ENCODE assay signal across 1 cellular context in genomic region chr1:245008761-245009160, GRCh38.
TF ChIP-seq lines count a peak whose summit lies in the region.

No MANE protein-coding gene starts in this region.

TF ChIP-seq in K562, 482 proteins besides CTCF, POLR2A, EP300 and RAD21 (continued from another document):
- TF ChIP-seq TSHZ1 (CRISPR knock-in tag; IDR thresholded peaks at IDR 0.05): no peak
- no peak for TF ChIP-seq PHTF2 (CRISPR knock-in tag; IDR thresholded peaks at IDR 0.05)
- no peak for TF ChIP-seq TEAD2 (tag; IDR thresholded peaks at IDR 0.05)
- no peak for TF ChIP-seq HMBOX1 (IDR thresholded peaks at IDR 0.05)
- no peak for TF ChIP-seq SAFB2 (IDR thresholded peaks at IDR 0.05; ENCODE audit: borderline replicate concordance, low read depth, low read length, severe bottlenecking)
- peak; percentile 32; the same call in 1 of the 2 replicates for TF ChIP-seq ZNF384 (IDR thresholded peaks at IDR 0.05; ENCODE audit: low read depth, low read length)
- no peak for TF ChIP-seq ZNF699 (CRISPR knock-in tag; IDR thresholded peaks at IDR 0.05; ENCODE audit: insufficient replicate concordance)
- TF ChIP-seq NCOA4 (IDR thresholded peaks at IDR 0.05; ENCODE audit: partially characterized antibody): no peak
- TF ChIP-seq ZHX1 (conservative IDR thresholded peaks at IDR 0.05; ENCODE audit: low read length): no peak
- TF ChIP-seq SMAD1 (IDR thresholded peaks at IDR 0.05; ENCODE audit: low read depth, low read length, partially characterized antibody): no peak
- TF ChIP-seq PHB2 (IDR thresholded peaks at IDR 0.05; ENCODE audit: low read depth): no peak
- no peak for TF ChIP-seq PRDM10 (IDR thresholded peaks at IDR 0.05; ENCODE audit: partially characterized antibody)
- TF ChIP-seq NFE2 (IDR thresholded peaks at IDR 0.05; ENCODE audit: low read depth): 0 out of 2 replicates have a peak, but pooled peaks have one; percentile 25
- TF ChIP-seq MTA3 (IDR thresholded peaks at IDR 0.05; ENCODE audit: borderline replicate concordance): no peak
- no peak for TF ChIP-seq NUFIP1 (IDR thresholded peaks at IDR 0.05; ENCODE audit: partially characterized antibody)
- TF ChIP-seq ZNF830 (CRISPR knock-in tag; IDR thresholded peaks at IDR 0.05): no peak
- no peak for TF ChIP-seq ZNF589 (CRISPR knock-in tag; IDR thresholded peaks at IDR 0.05; ENCODE audit: low read depth)
- TF ChIP-seq CC2D1A (IDR thresholded peaks at IDR 0.05): no peak
- no peak for TF ChIP-seq CAMTA2 (CRISPR knock-in tag; conservative IDR thresholded peaks at IDR 0.05)
- no peak for TF ChIP-seq ZNF133 (CRISPR knock-in tag; IDR thresholded peaks at IDR 0.05)
- TF ChIP-seq SMARCA5 (IDR thresholded peaks at IDR 0.05): no peak
- TF ChIP-seq MLLT1 (IDR thresholded peaks at IDR 0.05): no peak
- TF ChIP-seq RBBP5 (IDR thresholded peaks at IDR 0.05; ENCODE audit: borderline replicate concordance, insufficient read depth, low read length, poor library complexity, severe bottlenecking): no peak
- no peak for TF ChIP-seq FOXA1 (IDR thresholded peaks at IDR 0.05; ENCODE audit: borderline replicate concordance)
- TF ChIP-seq SP2 (IDR thresholded peaks at IDR 0.05; ENCODE audit: extremely low read depth, low read depth, low read length, poor library complexity, severe bottlenecking): no peak
- TF ChIP-seq SNIP1 (IDR thresholded peaks at IDR 0.05; ENCODE audit: low read depth): no peak
- no peak for TF ChIP-seq ZNF77 (CRISPR knock-in tag; IDR thresholded peaks at IDR 0.05)
- TF ChIP-seq DPF2 (IDR thresholded peaks at IDR 0.05): peak; percentile 59
- TF ChIP-seq ZBTB12 (CRISPR knock-in tag; IDR thresholded peaks at IDR 0.05): no peak
- TF ChIP-seq PCBP2 (IDR thresholded peaks at IDR 0.05; ENCODE audit: low read depth, low read length, poor library complexity, severe bottlenecking): no peak
- no peak for TF ChIP-seq HMGN3 (IDR thresholded peaks at IDR 0.05; ENCODE audit: borderline replicate concordance, extremely low read depth, insufficient read length, low read depth, low read length)
- 0 out of 2 replicates have a peak, but pooled peaks have one; percentile 46 for TF ChIP-seq SMARCA4 (IDR thresholded peaks at IDR 0.05)
- TF ChIP-seq ZNF165 (CRISPR knock-in tag; IDR thresholded peaks at IDR 0.05; ENCODE audit: borderline replicate concordance): no peak
- no peak for TF ChIP-seq ASH1L (IDR thresholded peaks at IDR 0.05; ENCODE audit: borderline replicate concordance, low read depth, partially characterized antibody)
- TF ChIP-seq KLF6 (CRISPR knock-in tag; IDR thresholded peaks at IDR 0.05; ENCODE audit: borderline replicate concordance): no peak
- TF ChIP-seq FOXJ2 (tag; IDR thresholded peaks at IDR 0.05): no peak
- TF ChIP-seq ZNF224 (CRISPR knock-in tag; IDR thresholded peaks at IDR 0.05): no peak
- TF ChIP-seq BDP1 (IDR thresholded peaks at IDR 0.05; ENCODE audit: insufficient read depth, insufficient read length): no peak
- TF ChIP-seq ZNF551 (CRISPR knock-in tag; IDR thresholded peaks at IDR 0.05): no peak
- TF ChIP-seq PHF8 (IDR thresholded peaks at IDR 0.05; ENCODE audit: borderline replicate concordance, low read length): no peak
- peak; percentile 52; the same call in 1 of the 2 replicates for TF ChIP-seq ATF3 (IDR thresholded peaks at IDR 0.05)
- TF ChIP-seq ATF3 (CRISPR knock-in tag; conservative IDR thresholded peaks at IDR 0.05): no peak
- TF ChIP-seq ETV6 (IDR thresholded peaks at IDR 0.05; ENCODE audit: borderline replicate concordance in 1 of 2, low read depth in 2 of 2, low read length in 1 of 2): no peak
- TF ChIP-seq ETV6 (CRISPR knock-in tag; IDR thresholded peaks at IDR 0.05; ENCODE audit: borderline replicate concordance): no peak
- no peak for TF ChIP-seq SIN3A (IDR thresholded peaks at IDR 0.05; ENCODE audit: borderline replicate concordance in 2 of 2, control insufficient read depth in 1 of 2, low read depth in 2 of 2, low read length in 2 of 2)
- TF ChIP-seq MYNN (IDR thresholded peaks at IDR 0.05): no peak
- TF ChIP-seq MYNN (CRISPR knock-in tag; IDR thresholded peaks at IDR 0.05): no peak
- TF ChIP-seq ARID1B (IDR thresholded peaks at IDR 0.05): peak; percentile 47
- no peak for TF ChIP-seq L3MBTL2 (IDR thresholded peaks at IDR 0.05)
